ENCODE assay signal across 8 cellular contexts in the genomic region with DNA sequence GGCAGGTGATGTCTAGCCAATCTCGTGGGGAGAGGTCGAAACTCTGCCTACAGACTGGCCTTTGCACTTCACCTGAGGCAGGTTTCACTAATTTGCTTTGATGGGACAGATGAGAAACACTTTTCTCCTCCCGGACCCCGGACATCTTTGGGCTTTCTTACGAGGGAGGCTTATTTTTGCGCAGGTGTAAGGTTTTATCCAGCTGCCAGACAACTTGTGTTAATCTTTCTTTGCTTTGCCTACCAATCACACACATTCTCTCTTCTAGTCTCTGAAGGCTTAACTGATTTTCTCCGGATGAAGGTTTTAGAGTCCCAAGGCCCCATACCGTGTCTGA. TPM values are rescaled to one million over a fixed set of nuclear protein-coding genes. Genes with fewer than 3 reads are reported as not detected.
DNase-seq lines count a peak whose midpoint lies in the region; ATAC-seq and TF ChIP-seq lines count a peak whose summit lies in the region.

No MANE protein-coding gene starts in this region.

- H3K4me3 ChIP-seq in GM12864 (ENCODE audit: low read depth, low read length) = peak overlapping the region; percentile 89
- peak overlapping the region; percentile 94 for H3K4me3 ChIP-seq in OCI-LY3 (ENCODE audit: low read length)
- H3K4me3 ChIP-seq in esophagus (ENCODE audit: low read depth in 1 of 2, low read length in 2 of 2) = peak overlapping the region; percentile 52 to 68

- H2AFZ ChIP-seq in OCI-LY3 (ENCODE audit: low read depth, low read length) = peak overlapping the region; percentile 79; the same call in 1 of the 2 replicates

- peaks cover 36% of the 10 kb centered on the region for H3K4me1 ChIP-seq in OCI-LY3 (ENCODE audit: low read length)
- peaks cover 0 to 3% of the 10 kb centered on the region in 2 donors for H3K4me1 ChIP-seq in esophagus (ENCODE audit: control insufficient read depth in 2 of 2, insufficient read depth in 2 of 2, low read length in 1 of 2)

- H3K27ac ChIP-seq in OCI-LY3 (ENCODE audit: low read length) (peak overlapping the region; percentile 85), esophagus (ENCODE audit: low read depth in 2 of 2, low read length in 1 of 2) (peak overlapping the region in 1 of 2 donors; percentile 76)

- peak overlapping the region; percentile 91 for H3K9ac ChIP-seq in OCI-LY3 (ENCODE audit: low read length)

- peak overlapping the region; percentile 94 for H3K27ac Mint-ChIP-seq in progenitor cell of endocrine pancreas

- H3K27me3 ChIP-seq in OCI-LY3 (ENCODE audit: low read depth, low read length) (no peaks in the 10 kb centered on the region), esophagus (ENCODE audit: control insufficient read depth in 1 of 2, insufficient read depth in 2 of 2, low read length in 2 of 2) (no peaks in the 10 kb centered on the region)

- peak overlapping the region; percentile 74 for H3K4me2 ChIP-seq in OCI-LY3 (ENCODE audit: low read length)

- TF ChIP-seq CTCF in GM12864 (IDR thresholded peaks at IDR 0.05; ENCODE audit: low read depth, low read length, missing control alignments) (no peak), OCI-LY3 (IDR thresholded peaks at IDR 0.05; ENCODE audit: low read depth, low read length) (no peak), progenitor cell of endocrine pancreas (IDR thresholded peaks at IDR 0.05; ENCODE audit: unreplicated experiment) (no peak)

- DNase-seq in GM12864 (ENCODE audit: low read depth) = no peak
- no peak for DNase-seq in progenitor cell of endocrine pancreas (ENCODE audit: low spot score, unreplicated experiment)
- DNase-seq in retina = no peak
- DNase-seq in stimulated activated CD4-positive, alpha-beta T cell treated with anti-CD3 and anti-CD28 coated beads, Interleukin-1b, Interleukin-23, amount 100 ng/mL, for 48 hours = no peak
- DNase-seq in NCI-H1694 (lab: John Stamatoyannopoulos, UW) = no peak

- H3K9me3 Mint-ChIP-seq in progenitor cell of endocrine pancreas (ENCODE audit: low read depth) = no peaks in the 10 kb centered on the region

- peaks cover 9% of the 10 kb centered on the region for H3K4me1 Mint-ChIP-seq in progenitor cell of endocrine pancreas (ENCODE audit: low read depth)

- WGBS in esophagus, 2 donors = 5 to 9% methylated on average over 8 of the region's 8 CpGs

- peaks cover 13% of the 10 kb centered on the region for H3K79me2 ChIP-seq in OCI-LY3 (ENCODE audit: low read length)

- no peak for ATAC-seq in activated CD4-positive, CD25-positive, alpha-beta regulatory T cell treated with anti-CD3 and anti-CD28 coated beads, Interleukin-2, amount 50 U/mL, for 24 hours

- H4K20me1 ChIP-seq in OCI-LY3 (ENCODE audit: insufficient read depth, low read length) = no peaks in the 10 kb centered on the region

- H3K9me3 ChIP-seq in OCI-LY3 (ENCODE audit: insufficient read depth, low read length) = no peaks in the 10 kb centered on the region
- H3K9me3 ChIP-seq in esophagus (ENCODE audit: control insufficient read depth in 2 of 2, insufficient read depth in 1 of 2, low read depth in 1 of 2, low read length in 1 of 2) = peaks cover 0 to 1% of the 10 kb centered on the region in 2 donors

- no peaks in the 10 kb centered on the region for H3K27me3 Mint-ChIP-seq in progenitor cell of endocrine pancreas

- H3K4me3 Mint-ChIP-seq in progenitor cell of endocrine pancreas (ENCODE audit: low read depth) = peak overlapping the region; percentile 79

- H3K36me3 ChIP-seq in OCI-LY3 (replicated peaks; ENCODE audit: low read depth, low read length) = no peaks in the 10 kb centered on the region
- H3K36me3 ChIP-seq in esophagus (ENCODE audit: control insufficient read depth in 2 of 2, insufficient read depth in 2 of 2, low read length in 1 of 2) = no peaks in the 10 kb centered on the region

- H3K36me3 Mint-ChIP-seq in progenitor cell of endocrine pancreas (ENCODE audit: insufficient read depth) = no peaks in the 10 kb centered on the region

RNA-seq across cellular contexts. Expression of a gene that starts 0.4 kb away (rescaled TPM):
- 1 to 10 TPM; 1.7 to 3.5 TPM for polyA plus RNA-seq in esophagus
- total RNA-seq in progenitor cell of endocrine pancreas = 29.5 and 31.1 TPM in 2 replicates
